ENCODE assay signal across 1 cellular context in the genomic region with DNA sequence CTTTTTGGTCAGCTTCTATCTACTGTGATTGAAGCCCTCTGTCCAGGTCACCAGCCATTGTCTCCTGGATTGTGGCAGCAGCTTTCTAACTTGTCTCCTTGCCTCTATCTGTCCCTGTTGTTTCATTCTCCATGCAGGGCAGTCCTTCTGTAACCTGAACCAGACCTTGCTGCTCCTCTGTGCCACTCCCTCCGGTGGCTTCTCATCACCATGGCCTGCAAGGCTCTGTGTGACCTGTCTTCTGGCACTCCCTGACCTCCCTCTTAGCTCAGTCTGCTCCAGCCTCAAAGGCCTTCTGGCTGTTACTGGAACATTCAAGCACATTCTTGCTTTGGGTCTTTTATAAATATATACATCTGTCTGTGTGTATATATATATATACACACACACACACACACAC.
TF ChIP-seq lines count a peak whose summit lies in the region.

No MANE protein-coding gene starts in this region.

TF ChIP-seq in H1, 55 proteins besides CTCF, POLR2A, EP300 and RAD21:
- TF ChIP-seq BRCA1 (IDR thresholded peaks at IDR 0.05; ENCODE audit: low read depth, low read length) (no peak), SIRT6 (IDR thresholded peaks at IDR 0.05; ENCODE audit: low read length) (no peak), SAP30 (IDR thresholded peaks at IDR 0.05; ENCODE audit: insufficient read depth, insufficient replicate concordance, low read length) (no peak), SIX5 (IDR thresholded peaks at IDR 0.05; ENCODE audit: low read depth, low read length) (no peak), RBBP5 (IDR thresholded peaks at IDR 0.05; ENCODE audit: borderline replicate concordance, low read depth, low read length) (no peak), RNF2 (IDR thresholded peaks at IDR 0.05; ENCODE audit: borderline replicate concordance, low read depth, low read length, missing control alignments, poor library complexity, severe bottlenecking) (no peak), TAF7 (optimal IDR thresholded peaks at IDR 0.05; ENCODE audit: borderline replicate concordance, low read depth, low read length) (no peak), YY1 (IDR thresholded peaks at IDR 0.05; ENCODE audit: low read depth, low read length) (no peak), JUND (IDR thresholded peaks at IDR 0.05; ENCODE audit: low read length) (no peak), HDAC6 (IDR thresholded peaks at IDR 0.05; ENCODE audit: low read depth, low read length) (no peak), CREB1 (IDR thresholded peaks at IDR 0.05) (no peak), POLR2AphosphoS5 (IDR thresholded peaks at IDR 0.05; ENCODE audit: low read depth, low read length) (no peak), MAFK (IDR thresholded peaks at IDR 0.05; ENCODE audit: low read depth, low read length) (no peak), SUZ12 (IDR thresholded peaks at IDR 0.05; ENCODE audit: low read length) (no peak), CHD7 (IDR thresholded peaks at IDR 0.05; ENCODE audit: insufficient replicate concordance, low read length) (no peak), CHD1 (IDR thresholded peaks at IDR 0.05; ENCODE audit: low read depth, low read length) (no peak), KDM4A (IDR thresholded peaks at IDR 0.05; ENCODE audit: low read depth, low read length, severe bottlenecking) (no peak)
- TF ChIP-seq, protein P1, sequence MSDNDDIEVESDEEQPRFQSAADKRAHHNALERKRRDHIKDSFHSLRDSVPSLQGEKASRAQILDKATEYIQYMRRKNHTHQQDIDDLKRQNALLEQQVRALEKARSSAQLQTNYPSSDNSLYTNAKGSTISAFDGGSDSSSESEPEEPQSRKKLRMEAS (IDR thresholded peaks at IDR 0.05) = no peak
- TF ChIP-seq, protein P2, sequence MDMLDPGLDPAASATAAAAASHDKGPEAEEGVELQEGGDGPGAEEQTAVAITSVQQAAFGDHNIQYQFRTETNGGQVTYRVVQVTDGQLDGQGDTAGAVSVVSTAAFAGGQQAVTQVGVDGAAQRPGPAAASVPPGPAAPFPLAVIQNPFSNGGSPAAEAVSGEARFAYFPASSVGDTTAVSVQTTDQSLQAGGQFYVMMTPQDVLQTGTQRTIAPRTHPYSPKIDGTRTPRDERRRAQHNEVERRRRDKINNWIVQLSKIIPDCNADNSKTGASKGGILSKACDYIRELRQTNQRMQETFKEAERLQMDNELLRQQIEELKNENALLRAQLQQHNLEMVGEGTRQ (IDR thresholded peaks at IDR 0.05; ENCODE audit: low read length) = no peak
